9 cellular contexts compared by ENCODE assay signal in genomic region chr14:100031506-100032281, GRCh38. TPM values are rescaled to one million over a fixed set of nuclear protein-coding genes. Genes with fewer than 3 reads are reported as not detected.
A peak's percentile ranks its signal among the peaks of the same experiment; 100 is the strongest.
DNase-seq lines count a peak whose midpoint lies in the region; ATAC-seq, FAIRE-seq and TF ChIP-seq lines count a peak whose summit lies in the region.
"Had no signal": no experiment of that assay in that cellular context is flagged by ENCODE, and none has a peak within 500 bp of the region (broad histone marks: within the 10 kb centered on the region; RNA-seq: fewer than 3 reads in every experiment).

No MANE protein-coding gene starts in this region.

- ATAC-seq in lower lobe of right lung (peak; percentile 90 to 92), HG02981 (IDR thresholded peaks at IDR 0.05; ENCODE audit: unreplicated experiment) (no peak), HG03442 (IDR thresholded peaks at IDR 0.05; ENCODE audit: unreplicated experiment) (no peak), HG03378 (IDR thresholded peaks at IDR 0.05; ENCODE audit: unreplicated experiment) (no peak)

- peak overlapping the region; percentile 55 for H2AFZ ChIP-seq in mammary epithelial cell (ENCODE audit: low read depth, low read length)

- in situ Hi-C loops in mammary epithelial cell (cut with MboI; ENCODE audit: low sequenced_read_pairs in 2 of 2): loop anchor here in 1 of 2 donors (5.0 kb wide), 1 partner anchor 34 kb away; no protein-coding TSS in a partner anchor

- 0% methylated on average over 5 of the region's 7 CpGs for WGBS in mammary epithelial cell (ENCODE audit: low coverage, missing lambda C conversion rate)

- peak; percentile 42 for DNase-seq in 8988T
- DNase-seq in HTR-8/SVneo (ENCODE audit: insufficient read length, low spot score): peak; percentile 86
- DNase-seq in mammary epithelial cell: peak; percentile 97
- no peak for DNase-seq in lower lobe of right lung
- no peak for DNase-seq in stimulated activated CD4-positive, alpha-beta T cell treated with anti-CD3 and anti-CD28 coated beads, Interleukin-4, amount 100 ng/mL, for 4 hours

- peak overlapping the region; percentile 51 to 61 (median 55) for H3K4me3 ChIP-seq in mammary epithelial cell (replicated peaks in 1 of 3; ENCODE audit: insufficient read depth in 1 of 3, low read depth in 2 of 3, low read length in 3 of 3)
- peak overlapping the region; percentile 32 for H3K4me3 ChIP-seq in lower lobe of right lung

- peaks cover 38% of the 10 kb centered on the region for H3K4me1 ChIP-seq in mammary epithelial cell (ENCODE audit: insufficient read depth, low read length)
- peaks cover 42% of the 10 kb centered on the region for H3K4me1 ChIP-seq in lower lobe of right lung

- CTCF ChIA-PET in mammary epithelial cell (lab: Charles Lee; ENCODE audit: low non-redundant PET): interaction anchor here (0.6 kb wide), 2 partner anchors 41 to 48 kb away, joined by 3 read pairs; no protein-coding TSS in a partner anchor

- peak overlapping the region; percentile 86 for H3K4me2 ChIP-seq in mammary epithelial cell (ENCODE audit: insufficient read depth, low read depth, low read length)

- peaks cover 15% of the 10 kb centered on the region for H3K79me2 ChIP-seq in mammary epithelial cell (ENCODE audit: insufficient read depth, low read length)

- TF ChIP-seq CTCF in mammary epithelial cell (conservative IDR thresholded peaks at IDR 0.05 in 1 of 2, IDR thresholded peaks at IDR 0.05 in 1 of 2; ENCODE audit: extremely low read depth in 1 of 2, insufficient read depth in 1 of 2, low read depth in 1 of 2, low read length in 2 of 2) (peak; percentile 7 to 9), lower lobe of right lung (IDR thresholded peaks at IDR 0.05) (no peak)

- intact Hi-C loops in mammary epithelial cell (cut with micrococcal nuclease) (loop anchor here (1.0 to 5.0 kb wide), 5 partner anchors 35 to 161 kb away; partner anchors contain the start of gene EVL), lower lobe of right lung (cut with DNase I) (no loop called here)

- TSS peak; percentile 85 for BruUV-seq in mammary epithelial cell (replicated peaks; lab: Mats Ljungman, UMichigan)

- peak overlapping the region; percentile 88 for H3K27ac ChIP-seq in mammary epithelial cell (ENCODE audit: insufficient read depth, low read depth, low read length)
- H3K27ac ChIP-seq in lower lobe of right lung: peak overlapping the region; percentile 75

- H3K36me3 ChIP-seq in mammary epithelial cell (ENCODE audit: insufficient read depth, low read length): no peaks in the 10 kb centered on the region
- no peaks in the 10 kb centered on the region for H3K36me3 ChIP-seq in lower lobe of right lung

- FAIRE-seq in HTR-8/SVneo (lab: Jason Lieb, UNC): peak; percentile 94
- FAIRE-seq: G401.6 had no signal

- no peaks in the 10 kb centered on the region for H3K27me3 ChIP-seq in mammary epithelial cell (ENCODE audit: insufficient read depth, low read length)
- H3K27me3 ChIP-seq in lower lobe of right lung (ENCODE audit: low read depth): no peaks in the 10 kb centered on the region

- no peaks in the 10 kb centered on the region for H3K9me3 ChIP-seq in mammary epithelial cell (replicated peaks; ENCODE audit: insufficient read depth, low read length)
- no peaks in the 10 kb centered on the region for H3K9me3 ChIP-seq in lower lobe of right lung

- no peaks in the 10 kb centered on the region for H4K20me1 ChIP-seq in mammary epithelial cell (ENCODE audit: insufficient read depth, low read length)

- dilution Hi-C loops in mammary epithelial cell (cut with HindIII; ENCODE audit: low sequenced_read_pairs): no loop called here

- H3K9ac ChIP-seq in mammary epithelial cell (ENCODE audit: insufficient read depth, low read length): peak overlapping the region; percentile 75

RNA-seq across cellular contexts. Expression of gene EVL, which starts 33.5 kb away (rescaled TPM):
- total RNA-seq in mammary epithelial cell (10 to 100 TPM; 11.8 to 38.9 TPM), lower lobe of right lung (226 TPM)
- polyA plus RNA-seq in mammary epithelial cell: 20.4 TPM
- polyA minus RNA-seq in mammary epithelial cell: 31.2 TPM

Comparison
In these comparisons a context has a peak if more than half of its experiments do, and no peak if none do; other contexts are left out.
1. DNase-seq: peak in 8988T (single experiment), HTR-8/SVneo (single experiment) and mammary epithelial cell (single experiment); none in lower lobe of right lung (single experiment) and stimulated activated CD4-positive, alpha-beta T cell treated with anti-CD3 and anti-CD28 coated beads, Interleukin-4, amount 100 ng/mL, for 4 hours (0 of 2).
2. ATAC-seq: peak in lower lobe of right lung (2 of 2); none in HG02981 (single experiment), HG03442 (single experiment) and HG03378 (single experiment).